Comparison of ENCODE assay signal across 11 cellular contexts in the genomic region with DNA sequence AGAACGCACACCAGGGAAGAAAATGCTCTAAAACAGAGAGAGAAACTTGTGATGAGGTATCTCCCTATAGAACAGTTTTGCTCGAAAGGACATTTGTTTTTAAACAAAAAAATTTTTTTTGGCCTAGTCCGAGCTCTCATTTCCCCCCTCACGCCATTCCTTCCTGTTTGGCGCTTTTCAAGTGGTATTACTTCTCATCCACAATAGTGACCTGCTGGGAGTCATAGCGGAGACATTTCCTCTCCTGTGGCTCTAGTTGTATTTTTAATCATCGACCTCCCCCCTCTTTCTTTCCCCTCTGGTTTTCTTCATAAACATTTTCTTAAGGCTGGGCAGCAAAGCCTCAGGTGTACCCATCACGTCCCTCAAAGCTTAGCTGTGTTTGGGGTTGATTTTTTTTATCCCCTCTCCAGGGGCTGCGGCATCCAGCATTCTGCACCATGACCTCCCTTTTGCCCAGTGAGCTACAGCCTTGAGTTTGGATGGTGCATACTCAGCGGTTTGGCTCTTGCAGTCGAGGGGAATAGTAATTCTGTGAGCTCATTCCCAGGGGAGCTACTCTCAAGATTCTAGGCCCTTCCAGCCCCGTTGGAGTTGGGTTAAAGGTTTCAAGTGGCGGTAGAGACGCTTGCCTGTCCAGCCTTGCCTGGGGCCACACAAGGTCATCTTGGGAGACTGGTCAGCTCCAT.
DNase-seq lines count a peak whose midpoint lies in the region; ATAC-seq, FAIRE-seq and TF ChIP-seq lines count a peak whose summit lies in the region.
"Had no signal": no experiment of that assay in that cellular context is flagged by ENCODE, and none has a peak within 500 bp of the region (broad histone marks: within the 10 kb centered on the region; RNA-seq: fewer than 3 reads in every experiment).

No MANE protein-coding gene starts in this region.

- ATAC-seq in natural killer cell treated with Interleukin-12 subunit alpha and Interleukin-12 subunit beta and Interleukin-15 and Interleukin-18, amount 100 ng/mL, for 72 hours, result no peak

- CTCF ChIA-PET in endothelial cell of umbilical vein (lab: Charles Lee), result interaction anchor here (0.7 to 2.4 kb wide), 12 partner anchors 9 to 279 kb away, joined by 3 to 10 read pairs (median 4); no protein-coding TSS in a partner anchor

- DNase-seq in endothelial cell of umbilical vein (ENCODE audit: low read depth, low spot score) (peak; percentile 82), DMS53 treated with DMSO at 0.1 percent for 48 hours (lab: John Stamatoyannopoulos, UW; ENCODE audit: unreplicated experiment) (no peak), D341Med (ENCODE audit: low spot score) (no peak), NCI-H2196 (lab: John Stamatoyannopoulos, UW; ENCODE audit: unreplicated experiment) (no peak), NCI-H524 (lab: John Stamatoyannopoulos, UW) (no peak)
- DNase-seq in natural killer cell treated with Interleukin-12 subunit alpha and Interleukin-12 subunit beta and Interleukin-15 and Interleukin-18, amount 100 ng/mL, for 72 hours (ENCODE audit: low spot score), result no peak
- DNase-seq: NCI-H1092 had no signal

- H3K9me2 ChIP-seq in Loucy (replicated peaks; ENCODE audit: low read depth, low read length), result no peaks in the 10 kb centered on the region

- BruUV-seq in endothelial cell of umbilical vein (replicated peaks; lab: Mats Ljungman, UMichigan), result TSS peak; percentile 73

- peaks cover 20 to 73% (median 47%) of the 10 kb centered on the region in 10 experiments for H3K4me1 ChIP-seq in BLaER1 treated with 17β-estradiol and CSF1 and Interleukin-3, amounts not matched to agents 10 nM and 100 nM
- H3K4me1 ChIP-seq in Loucy (ENCODE audit: insufficient read depth, low read length, poor library complexity, severe bottlenecking), result peaks cover 70% of the 10 kb centered on the region
- H3K4me1 ChIP-seq in endothelial cell of umbilical vein (ENCODE audit: control insufficient read depth, extremely low read depth, insufficient read depth, low read length), result peaks cover 40% of the 10 kb centered on the region

- H2AFZ ChIP-seq in Loucy (ENCODE audit: low read length) (no peak overlapping the region), endothelial cell of umbilical vein (ENCODE audit: low read depth, low read length) (no peak overlapping the region)

- peak overlapping the region in 10 of 11 experiments; percentile 22 to 69 (median 50); a peak in 16 of 22 replicates for H3K27ac ChIP-seq in BLaER1 treated with 17β-estradiol and CSF1 and Interleukin-3, amounts not matched to agents 10 nM and 100 nM
- H3K27ac ChIP-seq in endothelial cell of umbilical vein (ENCODE audit: insufficient read depth, low read depth, low read length), result peak overlapping the region; percentile 70
- H3K27ac ChIP-seq: C4-2B had no signal

- H3K9ac ChIP-seq in BLaER1 treated with 17β-estradiol and CSF1 and Interleukin-3, amounts not matched to agents 10 nM and 100 nM, result peak overlapping the region in 10 of 11 experiments; percentile 10 to 68 (median 44); a peak in 17 of 22 replicates
- H3K9ac ChIP-seq in Loucy (ENCODE audit: low read depth, low read length, poor library complexity, severe bottlenecking), result peak overlapping the region; percentile 46
- peak overlapping the region; percentile 50 for H3K9ac ChIP-seq in endothelial cell of umbilical vein (replicated peaks; ENCODE audit: extremely low read depth, insufficient read depth, low read length)

- H3K27me3 Mint-ChIP-seq in natural killer cell treated with Interleukin-12 subunit alpha and Interleukin-12 subunit beta and Interleukin-15 and Interleukin-18, amount 100 ng/mL, for 72 hours, result no peaks in the 10 kb centered on the region

- peak overlapping the region; percentile 91 to 93 for H3K27ac Mint-ChIP-seq in natural killer cell treated with Interleukin-12 subunit alpha and Interleukin-12 subunit beta and Interleukin-15 and Interleukin-18, amount 100 ng/mL, for 72 hours

- intact Hi-C loops in endothelial cell of umbilical vein (cut with micrococcal nuclease), result loop anchor here (1.0 to 2.0 kb wide), 10 partner anchors 19 to 274 kb away; a partner anchor contains a TSS

- H3K36me3 ChIP-seq in BLaER1 treated with 17β-estradiol and CSF1 and Interleukin-3, amounts not matched to agents 10 nM and 100 nM, result no peaks in the 10 kb centered on the region
- no peaks in the 10 kb centered on the region for H3K36me3 ChIP-seq in Loucy (ENCODE audit: insufficient read depth, low read length)
- H3K36me3 ChIP-seq in endothelial cell of umbilical vein (ENCODE audit: control insufficient read depth in 2 of 2, extremely low read depth in 1 of 2, insufficient read depth in 2 of 2, low read length in 2 of 2), result no peaks in the 10 kb centered on the region

- FAIRE-seq in endothelial cell of umbilical vein (lab: Jason Lieb, UNC), result no peak

- no peaks in the 10 kb centered on the region for H4K20me1 ChIP-seq in BLaER1 treated with 17β-estradiol and CSF1 and Interleukin-3, amounts not matched to agents 10 nM and 100 nM
- H4K20me1 ChIP-seq in Loucy (ENCODE audit: insufficient read depth, low read length, poor library complexity, severe bottlenecking) (no peaks in the 10 kb centered on the region), endothelial cell of umbilical vein (replicated peaks; ENCODE audit: control insufficient read depth, extremely low read depth, insufficient read depth, low read length) (no peaks in the 10 kb centered on the region)

- peak overlapping the region in 5 of 10 experiments; percentile 19 to 44 (median 32); a peak in 8 of 20 replicates for H3K4me3 ChIP-seq in BLaER1 treated with 17β-estradiol and CSF1 and Interleukin-3, amounts not matched to agents 10 nM and 100 nM
- H3K4me3 ChIP-seq in Loucy (ENCODE audit: low read length, poor library complexity, severe bottlenecking), result peak overlapping the region; percentile 9
- peak overlapping the region in 1 of 3 experiments; percentile 38 for H3K4me3 ChIP-seq in endothelial cell of umbilical vein (replicated peaks in 1 of 3; ENCODE audit: insufficient read depth in 1 of 3, low read depth in 1 of 3, low read length in 3 of 3)
- H3K4me3 ChIP-seq: dorsolateral prefrontal cortex had no signal

- H3K27me3 ChIP-seq in BLaER1 treated with 17β-estradiol and CSF1 and Interleukin-3, amounts not matched to agents 10 nM and 100 nM, result no peaks in the 10 kb centered on the region
- H3K27me3 ChIP-seq in Loucy (ENCODE audit: insufficient read depth, low read length, poor library complexity, severe bottlenecking) (no peaks in the 10 kb centered on the region), endothelial cell of umbilical vein (ENCODE audit: control insufficient read depth in 2 of 2, insufficient read depth in 2 of 2, low read length in 2 of 2) (no peaks in the 10 kb centered on the region)
- H3K27me3 ChIP-seq: dorsolateral prefrontal cortex had no signal

- peak; percentile 64 for TF ChIP-seq POLR2A in endothelial cell of umbilical vein (IDR thresholded peaks at IDR 0.05; ENCODE audit: low read depth, low read length)

- no peaks in the 10 kb centered on the region for H3F3A ChIP-seq in Loucy (ENCODE audit: low read depth)

- H3K79me2 ChIP-seq in Loucy (ENCODE audit: insufficient read depth, low read length) (no peaks in the 10 kb centered on the region), endothelial cell of umbilical vein (ENCODE audit: control insufficient read depth, insufficient read depth, low read length) (no peaks in the 10 kb centered on the region)

- dilution Hi-C loops in endothelial cell of umbilical vein (cut with MboI; ENCODE audit: extremely low pct_ligation_motif_present, low sequenced_read_pairs), result no loop called here

- no peaks in the 10 kb centered on the region for H3K9me1 ChIP-seq in endothelial cell of umbilical vein (replicated peaks; ENCODE audit: control insufficient read depth, extremely low read depth, insufficient read depth, low read length)

- TF ChIP-seq CTCF in Loucy (conservative IDR thresholded peaks at IDR 0.05; ENCODE audit: low read length) (no peak), endothelial cell of umbilical vein (IDR thresholded peaks at IDR 0.05; ENCODE audit: extremely low read depth in 1 of 2, insufficient read depth in 1 of 2, low read depth in 1 of 2, low read length in 2 of 2) (no peak)

- peaks cover 10 to 24% (median 18%) of the 10 kb centered on the region in 11 experiments; a peak in 21 of 22 replicates for H3K9me3 ChIP-seq in BLaER1 treated with 17β-estradiol and CSF1 and Interleukin-3, amounts not matched to agents 10 nM and 100 nM (replicated peaks in 1 of 11)
- H3K9me3 ChIP-seq in Loucy (ENCODE audit: insufficient read depth, low read depth, low read length), result no peaks in the 10 kb centered on the region
- H3K9me3 ChIP-seq in endothelial cell of umbilical vein (replicated peaks; ENCODE audit: control insufficient read depth, insufficient read depth, low read length), result no peaks in the 10 kb centered on the region

- no peaks in the 10 kb centered on the region for H3K9me3 Mint-ChIP-seq in natural killer cell treated with Interleukin-12 subunit alpha and Interleukin-12 subunit beta and Interleukin-15 and Interleukin-18, amount 100 ng/mL, for 72 hours

- POLR2A ChIA-PET in endothelial cell of umbilical vein (lab: Charles Lee), result interaction anchor here (0.9 kb wide), 1 partner anchor 102 kb away, joined by 3 read pairs; a partner anchor contains a TSS

- H3K4me1 Mint-ChIP-seq in natural killer cell treated with Interleukin-12 subunit alpha and Interleukin-12 subunit beta and Interleukin-15 and Interleukin-18, amount 100 ng/mL, for 72 hours (ENCODE audit: low read depth in 2 of 2), result peaks cover 34 to 43% of the 10 kb centered on the region in 2 donors

- H3K4me3 Mint-ChIP-seq in natural killer cell treated with Interleukin-12 subunit alpha and Interleukin-12 subunit beta and Interleukin-15 and Interleukin-18, amount 100 ng/mL, for 72 hours, result peak overlapping the region; percentile 83

- H3K36me3 Mint-ChIP-seq in natural killer cell treated with Interleukin-12 subunit alpha and Interleukin-12 subunit beta and Interleukin-15 and Interleukin-18, amount 100 ng/mL, for 72 hours, result peaks cover 9% of the 10 kb centered on the region

- peak overlapping the region; percentile 67 to 97 (median 82) for H3K4me2 ChIP-seq in BLaER1 treated with 17β-estradiol and CSF1 and Interleukin-3, amounts not matched to agents 10 nM and 100 nM
- H3K4me2 ChIP-seq in Loucy (ENCODE audit: low read depth, low read length, poor library complexity, severe bottlenecking) (peak overlapping the region; percentile 29), endothelial cell of umbilical vein (ENCODE audit: insufficient read depth, low read length) (peak overlapping the region; percentile 18)

TF ChIP-seq in endothelial cell of umbilical vein, 7 proteins besides CTCF, POLR2A, EP300 and RAD21 (continues in another document):
- TF ChIP-seq JUN (IDR thresholded peaks at IDR 0.05; ENCODE audit: borderline replicate concordance, insufficient read depth, insufficient read length, low read depth) (peak; percentile 67), FOS (IDR thresholded peaks at IDR 0.05; ENCODE audit: borderline replicate concordance, insufficient read depth, low read length) (peak; percentile 87), POLR2AphosphoS5 (IDR thresholded peaks at IDR 0.05; ENCODE audit: insufficient read depth, low read depth, low read length) (peak; percentile 77), EZH2 (IDR thresholded peaks at IDR 0.05; ENCODE audit: borderline replicate concordance, low read depth, low read length, severe bottlenecking) (no peak)

Comparison
In these comparisons a context has a peak if more than half of its experiments do, and no peak if none do; other contexts are left out.
1. H3K4me2 ChIP-seq: peak in every context shown above with its lines; median percentile 82 in BLaER1 treated with 17β-estradiol and CSF1 and Interleukin-3, amounts not matched to agents 10 nM and 100 nM; 29 in Loucy; 18 in endothelial cell of umbilical vein.